In the genomic region with DNA sequence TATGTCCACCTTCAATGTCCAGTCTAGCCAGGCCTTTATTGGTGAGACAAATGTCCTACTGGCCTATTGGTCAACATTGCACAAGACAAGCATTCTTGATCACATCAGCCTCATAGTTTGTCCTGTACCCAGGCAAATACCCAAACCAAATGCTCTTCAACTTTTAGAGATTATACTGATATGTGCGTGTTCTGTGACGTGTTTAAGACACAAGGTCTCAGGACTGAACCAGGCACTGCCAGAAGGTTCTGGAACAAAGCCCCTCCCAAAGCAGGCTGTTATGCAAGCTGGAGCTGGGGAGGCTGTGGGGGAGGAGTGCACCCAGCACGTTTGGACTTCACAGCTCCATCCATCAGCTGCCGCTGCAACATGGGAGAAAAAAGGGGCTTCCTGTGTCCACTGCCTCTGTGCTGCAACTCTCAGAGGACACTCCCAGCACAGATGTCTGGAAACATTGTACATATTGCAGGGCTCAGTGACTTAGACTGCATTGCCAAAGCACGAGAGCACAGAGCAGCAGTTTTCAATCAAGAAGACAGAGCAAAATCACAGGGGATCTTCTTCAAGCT, we compare ENCODE assay signal across 1 cellular context.
TF ChIP-seq lines count a peak whose summit lies in the region.

No MANE protein-coding gene starts in this region.

TF ChIP-seq in liver, 16 proteins besides CTCF, POLR2A, EP300 and RAD21 (continued from another document):
- TF ChIP-seq, protein P1, sequence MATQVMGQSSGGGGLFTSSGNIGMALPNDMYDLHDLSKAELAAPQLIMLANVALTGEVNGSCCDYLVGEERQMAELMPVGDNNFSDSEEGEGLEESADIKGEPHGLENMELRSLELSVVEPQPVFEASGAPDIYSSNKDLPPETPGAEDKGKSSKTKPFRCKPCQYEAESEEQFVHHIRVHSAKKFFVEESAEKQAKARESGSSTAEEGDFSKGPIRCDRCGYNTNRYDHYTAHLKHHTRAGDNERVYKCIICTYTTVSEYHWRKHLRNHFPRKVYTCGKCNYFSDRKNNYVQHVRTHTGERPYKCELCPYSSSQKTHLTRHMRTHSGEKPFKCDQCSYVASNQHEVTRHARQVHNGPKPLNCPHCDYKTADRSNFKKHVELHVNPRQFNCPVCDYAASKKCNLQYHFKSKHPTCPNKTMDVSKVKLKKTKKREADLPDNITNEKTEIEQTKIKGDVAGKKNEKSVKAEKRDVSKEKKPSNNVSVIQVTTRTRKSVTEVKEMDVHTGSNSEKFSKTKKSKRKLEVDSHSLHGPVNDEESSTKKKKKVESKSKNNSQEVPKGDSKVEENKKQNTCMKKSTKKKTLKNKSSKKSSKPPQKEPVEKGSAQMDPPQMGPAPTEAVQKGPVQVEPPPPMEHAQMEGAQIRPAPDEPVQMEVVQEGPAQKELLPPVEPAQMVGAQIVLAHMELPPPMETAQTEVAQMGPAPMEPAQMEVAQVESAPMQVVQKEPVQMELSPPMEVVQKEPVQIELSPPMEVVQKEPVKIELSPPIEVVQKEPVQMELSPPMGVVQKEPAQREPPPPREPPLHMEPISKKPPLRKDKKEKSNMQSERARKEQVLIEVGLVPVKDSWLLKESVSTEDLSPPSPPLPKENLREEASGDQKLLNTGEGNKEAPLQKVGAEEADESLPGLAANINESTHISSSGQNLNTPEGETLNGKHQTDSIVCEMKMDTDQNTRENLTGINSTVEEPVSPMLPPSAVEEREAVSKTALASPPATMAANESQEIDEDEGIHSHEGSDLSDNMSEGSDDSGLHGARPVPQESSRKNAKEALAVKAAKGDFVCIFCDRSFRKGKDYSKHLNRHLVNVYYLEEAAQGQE (IDR thresholded peaks at IDR 0.05), result peak; percentile 69
- TF ChIP-seq RXRA (IDR thresholded peaks at IDR 0.05), result peak; percentile 82 to 91
- peak; percentile 92 for TF ChIP-seq FOXA2 (IDR thresholded peaks at IDR 0.05)
- TF ChIP-seq HNF4G (IDR thresholded peaks at IDR 0.05), result peak; percentile 50
